Comparison of ENCODE assay signal across 12 cellular contexts in the genomic region with DNA sequence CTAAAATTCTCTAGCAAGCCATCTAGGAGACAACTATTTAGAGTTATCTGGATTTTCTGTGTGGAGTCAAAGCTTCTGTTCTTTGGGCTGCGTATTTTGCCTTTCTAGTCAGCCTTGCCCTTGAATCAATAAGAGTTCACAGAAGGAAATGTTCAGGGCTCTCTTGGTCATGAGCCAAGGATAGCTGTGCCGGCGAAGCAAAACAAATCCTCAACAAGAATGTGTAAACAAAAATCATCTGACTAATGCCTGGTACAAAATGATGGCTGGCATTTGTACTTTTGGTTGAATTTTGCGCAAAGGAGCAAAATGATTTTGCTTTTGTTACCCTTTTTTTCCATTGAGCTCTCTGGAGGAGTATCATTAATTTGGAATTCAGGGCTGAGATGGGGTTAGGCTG.
DNase-seq lines count a peak whose midpoint lies in the region; ATAC-seq and TF ChIP-seq lines count a peak whose summit lies in the region.
"Had no signal": no experiment of that assay in that cellular context is flagged by ENCODE, and none has a peak within 500 bp of the region (broad histone marks: within the 10 kb centered on the region; RNA-seq: fewer than 3 reads in every experiment).

No MANE protein-coding gene starts in this region.

- no peak overlapping the region for H2BK15ac ChIP-seq in neuronal stem cell (ENCODE audit: low read length)

- intact Hi-C loops in ovary (cut with DNase I) = no loop called here

- POLR2A ChIA-PET in naive thymus-derived CD8-positive, alpha-beta T cell (lab: Charles Lee) = no interaction called here

- WGBS in ovary, 3 donors = 2 to 23% (median 3%) methylated on average over 4 of the region's 4 CpGs
- WGBS in neuronal stem cell (ENCODE audit: extremely low coverage in 2 of 2, insufficient read length in 2 of 2, insufficient replicate concordance in 1 of 2), 2 donors = no CpG with 5 or more reads among the region's 4 CpGs

- H3K27me3 ChIP-seq in ovary (no peaks in the 10 kb centered on the region), neuronal stem cell (ENCODE audit: control insufficient read depth in 3 of 3, insufficient read depth in 3 of 3, low read depth in 1 of 3, low read length in 3 of 3) (no peaks in the 10 kb centered on the region)

- H3K4ac ChIP-seq in neuronal stem cell (ENCODE audit: low read length) = no peak overlapping the region

- peak; percentile 94 for DNase-seq in DMS79 (lab: John Stamatoyannopoulos, UW)
- peak; percentile 78 for DNase-seq in NCI-H2029 treated with DMSO at 0.1 percent for 48 hours (lab: John Stamatoyannopoulos, UW)
- peak; percentile 46 for DNase-seq in dermis blood vessel endothelial cell
- DNase-seq in ovary = peak; percentile 53 to 69 (median 61)
- DNase-seq in NCI-H1048 (lab: John Stamatoyannopoulos, UW) = no peak
- no peak for DNase-seq in neuronal stem cell (ENCODE audit: low spot score)
- DNase-seq in naive thymus-derived CD8-positive, alpha-beta T cell = no peak
- DNase-seq in activated naive CD4-positive, alpha-beta T cell treated with anti-CD3 and anti-CD28 coated beads, Interleukin-2, amount 10 ng/mL, durations not matched to agents 7 days and 5 days = no peak
- DNase-seq: cortex of kidney, KG1 had no signal

- H3K14ac ChIP-seq in neuronal stem cell (ENCODE audit: low read length) = no peak overlapping the region

- H3K9ac ChIP-seq in neuronal stem cell (ENCODE audit: low read depth, low read length, poor library complexity) = no peak overlapping the region

- H3K18ac ChIP-seq in neuronal stem cell (ENCODE audit: low read length) = no peak overlapping the region

- H3K27ac Mint-ChIP-seq in naive thymus-derived CD8-positive, alpha-beta T cell = no peak overlapping the region
- H3K27ac Mint-ChIP-seq in activated naive CD4-positive, alpha-beta T cell treated with anti-CD3 and anti-CD28 coated beads, Interleukin-2, amount 10 ng/mL, durations not matched to agents 7 days and 5 days = no peak overlapping the region
- H3K27ac Mint-ChIP-seq: stimulated activated effector memory CD8-positive, alpha-beta T cell treated with anti-CD3 and anti-CD28 coated beads, Interleukin-12 subunit alpha, Interleukin-12 subunit beta, amount 100 ng/mL, for 72 hours had no signal

- no peak overlapping the region for H4K8ac ChIP-seq in neuronal stem cell (ENCODE audit: low read depth, low read length)

- no peak for TF ChIP-seq POLR2A in ovary (IDR thresholded peaks at IDR 0.05)

- H3K36me3 ChIP-seq in ovary (no peaks in the 10 kb centered on the region), neuronal stem cell (replicated peaks in 1 of 2; ENCODE audit: control insufficient read depth in 2 of 2, insufficient read depth in 2 of 2, low read length in 2 of 2) (no peaks in the 10 kb centered on the region)

- no peak for ATAC-seq in naive thymus-derived CD8-positive, alpha-beta T cell
- ATAC-seq: stimulated activated effector memory CD8-positive, alpha-beta T cell treated with anti-CD3 and anti-CD28 coated beads, Interleukin-12 subunit alpha, Interleukin-12 subunit beta, amount 100 ng/mL, for 72 hours had no signal

- H3K4me3 Mint-ChIP-seq in naive thymus-derived CD8-positive, alpha-beta T cell = no peak overlapping the region
- H3K4me3 Mint-ChIP-seq in activated naive CD4-positive, alpha-beta T cell treated with anti-CD3 and anti-CD28 coated beads, Interleukin-2, amount 10 ng/mL, durations not matched to agents 7 days and 5 days = no peak overlapping the region
- H3K4me3 Mint-ChIP-seq: stimulated activated effector memory CD8-positive, alpha-beta T cell treated with anti-CD3 and anti-CD28 coated beads, Interleukin-12 subunit alpha, Interleukin-12 subunit beta, amount 100 ng/mL, for 72 hours had no signal

- no peak overlapping the region for H3K27ac ChIP-seq in ovary
- no peak overlapping the region for H3K27ac ChIP-seq in neuronal stem cell (replicated peaks; ENCODE audit: low read length)
- H3K27ac ChIP-seq: RWPE1 had no signal

- peaks cover 0 to 31% (median 4%) of the 10 kb centered on the region in 5 donors for H3K27me3 Mint-ChIP-seq in naive thymus-derived CD8-positive, alpha-beta T cell
- H3K27me3 Mint-ChIP-seq in activated naive CD4-positive, alpha-beta T cell treated with anti-CD3 and anti-CD28 coated beads, Interleukin-2, amount 10 ng/mL, durations not matched to agents 7 days and 5 days = no peaks in the 10 kb centered on the region

- H2BK120ac ChIP-seq in neuronal stem cell (ENCODE audit: low read depth, low read length) = no peak overlapping the region

- H3K9me3 ChIP-seq in ovary (no peaks in the 10 kb centered on the region), neuronal stem cell (replicated peaks in 1 of 2; ENCODE audit: control insufficient read depth in 2 of 2, insufficient read depth in 1 of 2, low read depth in 1 of 2, low read length in 2 of 2) (peaks cover 0 to 2% of the 10 kb centered on the region in 2 donors)

- TF ChIP-seq CTCF in ovary (IDR thresholded peaks at IDR 0.05) = no peak

- peaks cover 8% of the 10 kb centered on the region for H3K4me1 ChIP-seq in ovary (ENCODE audit: insufficient read depth)
- no peaks in the 10 kb centered on the region for H3K4me1 ChIP-seq in neuronal stem cell (ENCODE audit: control insufficient read depth in 2 of 2, insufficient read depth in 1 of 2, low read depth in 1 of 2, low read length in 2 of 2)

- H2AFZ ChIP-seq in neuronal stem cell (ENCODE audit: low read length) = no peak overlapping the region

- no peak overlapping the region for H2BK12ac ChIP-seq in neuronal stem cell (ENCODE audit: low read length)

- H3K79me1 ChIP-seq in neuronal stem cell (ENCODE audit: low read depth, low read length) = no peaks in the 10 kb centered on the region

- H3K36me3 Mint-ChIP-seq in naive thymus-derived CD8-positive, alpha-beta T cell = no peaks in the 10 kb centered on the region
- no peaks in the 10 kb centered on the region for H3K36me3 Mint-ChIP-seq in activated naive CD4-positive, alpha-beta T cell treated with anti-CD3 and anti-CD28 coated beads, Interleukin-2, amount 10 ng/mL, durations not matched to agents 7 days and 5 days
- H3K36me3 Mint-ChIP-seq: stimulated activated effector memory CD8-positive, alpha-beta T cell treated with anti-CD3 and anti-CD28 coated beads, Interleukin-12 subunit alpha, Interleukin-12 subunit beta, amount 100 ng/mL, for 72 hours had no signal

- H2BK5ac ChIP-seq in neuronal stem cell (ENCODE audit: low read length) = no peak overlapping the region

- no peak overlapping the region for H2AK5ac ChIP-seq in neuronal stem cell (ENCODE audit: low read depth, low read length)

- H3K4me3 ChIP-seq in ovary = no peak overlapping the region
- no peak overlapping the region for H3K4me3 ChIP-seq in neuronal stem cell (ENCODE audit: low read length in 2 of 2)

- no peak overlapping the region for H3K4me2 ChIP-seq in neuronal stem cell (ENCODE audit: insufficient read depth, low read length, poor library complexity, severe bottlenecking)

- H4K91ac ChIP-seq in neuronal stem cell (ENCODE audit: low read depth, low read length, poor library complexity) = no peak overlapping the region

- no peak overlapping the region for H3K23ac ChIP-seq in neuronal stem cell (ENCODE audit: low read depth, low read length, poor library complexity)

- TF ChIP-seq EP300 in ovary (IDR thresholded peaks at IDR 0.05) = no peak

- no peaks in the 10 kb centered on the region for H3K9me3 Mint-ChIP-seq in naive thymus-derived CD8-positive, alpha-beta T cell
- H3K9me3 Mint-ChIP-seq in activated naive CD4-positive, alpha-beta T cell treated with anti-CD3 and anti-CD28 coated beads, Interleukin-2, amount 10 ng/mL, durations not matched to agents 7 days and 5 days = peaks cover 2% of the 10 kb centered on the region
- H3K9me3 Mint-ChIP-seq: stimulated activated effector memory CD8-positive, alpha-beta T cell treated with anti-CD3 and anti-CD28 coated beads, Interleukin-12 subunit alpha, Interleukin-12 subunit beta, amount 100 ng/mL, for 72 hours had no signal

- CTCF ChIA-PET in activated naive CD4-positive, alpha-beta T cell treated with anti-CD3 and anti-CD28 coated beads, Interleukin-2, amount 10 ng/mL, durations not matched to agents 7 days and 5 days (lab: Charles Lee) = no interaction called here

- no peaks in the 10 kb centered on the region for H3K4me1 Mint-ChIP-seq in naive thymus-derived CD8-positive, alpha-beta T cell
- H3K4me1 Mint-ChIP-seq in activated naive CD4-positive, alpha-beta T cell treated with anti-CD3 and anti-CD28 coated beads, Interleukin-2, amount 10 ng/mL, durations not matched to agents 7 days and 5 days = no peaks in the 10 kb centered on the region
- H3K4me1 Mint-ChIP-seq: stimulated activated effector memory CD8-positive, alpha-beta T cell treated with anti-CD3 and anti-CD28 coated beads, Interleukin-12 subunit alpha, Interleukin-12 subunit beta, amount 100 ng/mL, for 72 hours had no signal

Comparison
In these comparisons a context has a peak if more than half of its experiments do, and no peak if none do; other contexts are left out.
1. DNase-seq: peak in DMS79 (single experiment), NCI-H2029 treated with DMSO at 0.1 percent for 48 hours (single experiment), dermis blood vessel endothelial cell (single experiment) and ovary (5 of 5); none in NCI-H1048 (single experiment), neuronal stem cell (single experiment), naive thymus-derived CD8-positive, alpha-beta T cell (0 of 10) and activated naive CD4-positive, alpha-beta T cell treated with anti-CD3 and anti-CD28 coated beads, Interleukin-2, amount 10 ng/mL, durations not matched to agents 7 days and 5 days (single experiment).